In the genomic region with DNA sequence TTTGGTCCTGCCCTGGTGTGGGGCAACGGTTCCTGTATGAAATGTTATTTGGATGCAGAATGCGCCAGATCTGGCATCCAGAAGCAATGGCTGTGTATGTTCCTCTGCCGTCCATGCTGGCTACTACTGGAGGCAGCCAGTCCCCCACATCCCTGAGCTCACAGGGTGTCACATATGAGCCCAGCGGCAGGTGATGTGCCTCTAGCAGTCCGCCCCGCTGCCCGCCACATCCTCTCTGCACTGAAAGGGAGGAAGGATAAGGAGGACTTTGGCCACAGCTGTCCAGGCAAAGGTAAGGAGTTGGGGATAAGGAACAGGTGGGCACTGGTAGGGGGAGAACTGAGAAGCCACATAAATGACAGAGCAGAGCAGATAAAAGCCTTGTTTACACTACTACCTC, we compare ENCODE assay signal across 3 cellular contexts.
"Had no signal": no experiment of that assay in that cellular context is flagged by ENCODE, and none has a peak within 500 bp of the region (broad histone marks: within the 10 kb centered on the region; RNA-seq: fewer than 3 reads in every experiment).

No MANE protein-coding gene starts in this region.

- ATAC-seq: GM12878 had no signal

- DNase-seq: GDM1, GF-D8 had no signal

- H3K4me3 ChIP-seq: GM12878 had no signal
